ENCODE assay signal across 8 cellular contexts in genomic region chr2:233443511-233444183, GRCh38.
DNase-seq lines count a peak whose midpoint lies in the region; ATAC-seq and TF ChIP-seq lines count a peak whose summit lies in the region.

No MANE protein-coding gene starts in this region.

- no peak overlapping the region for H3K4me3 ChIP-seq in Caco-2 (ENCODE audit: low read depth, low read length)
- no peak overlapping the region for H3K4me3 ChIP-seq in colonic mucosa
- H3K4me3 ChIP-seq in right lobe of liver, result no peak overlapping the region

- POLR2A ChIA-PET in Caco-2 (lab: Charles Lee), result no interaction called here

- H3K9me3 ChIP-seq in Caco-2, result no peaks in the 10 kb centered on the region
- no peaks in the 10 kb centered on the region for H3K9me3 ChIP-seq in colonic mucosa
- H3K9me3 ChIP-seq in right lobe of liver, result no peaks in the 10 kb centered on the region

- no peaks in the 10 kb centered on the region for H3K27me3 ChIP-seq in Caco-2 (replicated peaks; ENCODE audit: control insufficient read depth, insufficient read depth, low read length)
- no peaks in the 10 kb centered on the region for H3K27me3 ChIP-seq in colonic mucosa
- H3K27me3 ChIP-seq in right lobe of liver, result no peaks in the 10 kb centered on the region

- H3K36me3 Mint-ChIP-seq in Caco-2 (ENCODE audit: insufficient read depth, unreplicated experiment), result peaks cover 89% of the 10 kb centered on the region

- peaks cover 5% of the 10 kb centered on the region for H3K36me3 ChIP-seq in Caco-2 (ENCODE audit: control insufficient read depth, insufficient read depth, low read length)
- no peaks in the 10 kb centered on the region for H3K36me3 ChIP-seq in colonic mucosa
- peaks cover 0 to 24% (median 5%) of the 10 kb centered on the region in 4 donors for H3K36me3 ChIP-seq in right lobe of liver

- 27% methylated on average over 8 of the region's 18 CpGs for WGBS in right lobe of liver (ENCODE audit: insufficient coverage, low coverage, low lambda C conversion rate, missing lambda C conversion rate)

- peak; percentile 60 to 62 for DNase-seq in Caco-2
- peak; percentile 49 for DNase-seq in NCI-H526 treated with DMSO at 0.1 percent for 48 hours (lab: John Stamatoyannopoulos, UW)
- DNase-seq in activated CD4-positive, alpha-beta T cell treated with anti-CD3 and anti-CD28 coated beads, Interleukin-2, amount 50 U/mL, for 1 hour, result peak; percentile 84
- peak; percentile 80 for DNase-seq in colonic mucosa
- DNase-seq in right lobe of liver, result peak; percentile 79 to 80 (median 79)
- peak; percentile 58 to 80 (median 71) for DNase-seq in stimulated activated CD4-positive, alpha-beta T cell treated with anti-CD3 and anti-CD28 coated beads, TNF-alpha, amount 100 ng/mL, for 4 hours (ENCODE audit: low read depth in 3 of 3)

- peak overlapping the region; percentile 65 for H3K27ac Mint-ChIP-seq in Caco-2 (ENCODE audit: unreplicated experiment)

- CTCF ChIA-PET in Caco-2 (lab: Charles Lee), result interaction anchor here (0.7 to 1.2 kb wide), 4 partner anchors 39 to 389 kb away, joined by 3 to 7 read pairs (median 4); no protein-coding TSS in a partner anchor

- H3K27ac ChIP-seq in colonic mucosa, result no peak overlapping the region
- no peak overlapping the region for H3K27ac ChIP-seq in right lobe of liver

- no peaks in the 10 kb centered on the region for H3K27me3 Mint-ChIP-seq in Caco-2 (ENCODE audit: insufficient read depth, unreplicated experiment)

- no peak overlapping the region for H3K9ac ChIP-seq in colonic mucosa (ENCODE audit: low read depth in 2 of 2, low read length in 2 of 2)

- H3K4me1 Mint-ChIP-seq in Caco-2 (ENCODE audit: low read depth, unreplicated experiment), result peaks cover 7% of the 10 kb centered on the region

- H3K4me3 Mint-ChIP-seq in Caco-2 (ENCODE audit: unreplicated experiment), result no peak overlapping the region

- no peak for TF ChIP-seq POLR2A in right lobe of liver (IDR thresholded peaks at IDR 0.05)

- ATAC-seq in HG02759 (IDR thresholded peaks at IDR 0.05; ENCODE audit: unreplicated experiment) (peak; percentile 52), right lobe of liver (peak; percentile 83 to 93 (median 90)), GM19328 (IDR thresholded peaks at IDR 0.05; ENCODE audit: unreplicated experiment) (no peak)

- no TSS peak for BruUV-seq in Caco-2 (replicated peaks; lab: Mats Ljungman, UMichigan)

- H3K9me3 Mint-ChIP-seq in Caco-2 (ENCODE audit: unreplicated experiment), result no peaks in the 10 kb centered on the region

- intact Hi-C loops in Caco-2 (cut with micrococcal nuclease; ENCODE audit: unreplicated experiment) (loop anchor here (1.0 to 10.0 kb wide), 2 partner anchors 39 to 89 kb away; partner anchors contain the start of gene DGKD), colonic mucosa (cut with DNase I) (loop anchor here (1.0 to 10.0 kb wide), 2 partner anchors 39 to 159 kb away; no protein-coding TSS in a partner anchor), right lobe of liver (cut with DNase I) (no loop called here)

- TF ChIP-seq CTCF in Caco-2 (IDR thresholded peaks at IDR 0.05; ENCODE audit: insufficient read depth in 1 of 2, low read depth in 1 of 2, low read length in 1 of 2, severe bottlenecking in 1 of 2, unreplicated experiment in 1 of 2) (peak; percentile 43 to 63), colonic mucosa (IDR thresholded peaks at IDR 0.05) (peak; percentile 72), right lobe of liver (IDR thresholded peaks at IDR 0.05) (peak; percentile 76 to 84 (median 80))

- peaks cover 8% of the 10 kb centered on the region for H3K4me1 ChIP-seq in Caco-2
- no peaks in the 10 kb centered on the region for H3K4me1 ChIP-seq in colonic mucosa
- H3K4me1 ChIP-seq in right lobe of liver, result no peaks in the 10 kb centered on the region

Comparison
In these comparisons a context has a peak if more than half of its experiments do, and no peak if none do; other contexts are left out.
1. intact Hi-C loops: an anchor here in Caco-2 (1.0 to 10.0 kb wide) and colonic mucosa (1.0 to 10.0 kb wide); none called in right lobe of liver.